ENCODE assay signal across 19 cellular contexts in genomic region chr6:37426945-37427510, GRCh38.
"Had no signal": no experiment of that assay in that cellular context is flagged by ENCODE, and none has a peak within 500 bp of the region (broad histone marks: within the 10 kb centered on the region; RNA-seq: fewer than 3 reads in every experiment).

No MANE protein-coding gene starts in this region.

- H3K9ac ChIP-seq: parathyroid adenoma had no signal

- H2AFZ ChIP-seq: parathyroid adenoma had no signal

- DNase-seq: activated CD4-positive, alpha-beta T cell treated with anti-CD3 and anti-CD28 coated beads for 4 hours; activated CD8-positive, alpha-beta T cell treated with anti-CD3 and anti-CD28 coated beads for 36 hours; activated gamma-delta T cell; activated T-cell treated with anti-CD3 and anti-CD28 coated beads, Interleukin-2, amount 50 U/mL, for 48 hours; caudate nucleus; left ventricle myocardium inferior; mucosa of descending colon; naive thymus-derived CD4-positive, alpha-beta T cell; stimulated activated CD4-positive, alpha-beta T cell treated with anti-CD3 and anti-CD28 coated beads, Interleukin-15, amount 100 ng/mL, for 24 hours; stimulated activated CD4-positive, alpha-beta T cell treated with anti-CD3 and anti-CD28 coated beads, Interleukin-4, amount 100 ng/mL, for 1 hour; stimulated activated naive CD4-positive, alpha-beta T cell; transverse colon had no signal

- H3K4me3 ChIP-seq: left ventricle myocardium inferior, mucosa of descending colon, transverse colon, vagina had no signal

- H3K9me3 ChIP-seq: left ventricle myocardium inferior, mucosa of descending colon, transverse colon, vagina had no signal

- H3K36me3 ChIP-seq: left ventricle myocardium inferior, transverse colon, vagina had no signal

- H3K27me3 ChIP-seq: vagina had no signal

- H3K4me1 ChIP-seq: left ventricle myocardium inferior, parathyroid adenoma, transverse colon, vagina had no signal

- H3K27ac ChIP-seq: left ventricle myocardium inferior, parathyroid adenoma, transverse colon, vagina had no signal

- FAIRE-seq: colon, endometrium had no signal

- H3K79me2 ChIP-seq: parathyroid adenoma had no signal

- ATAC-seq: activated CD8-positive, alpha-beta T cell treated with anti-CD3 and anti-CD28 coated beads for 36 hours; activated naive CD4-positive, alpha-beta T cell treated with anti-CD3 and anti-CD28 coated beads, Interleukin-2, amount 50 U/mL, for 72 hours; esophagus mucosa; mucosa of descending colon; naive thymus-derived CD4-positive, alpha-beta T cell; WTC11 had no signal
